ENCODE assay signal across 1 cellular context in the genomic region with DNA sequence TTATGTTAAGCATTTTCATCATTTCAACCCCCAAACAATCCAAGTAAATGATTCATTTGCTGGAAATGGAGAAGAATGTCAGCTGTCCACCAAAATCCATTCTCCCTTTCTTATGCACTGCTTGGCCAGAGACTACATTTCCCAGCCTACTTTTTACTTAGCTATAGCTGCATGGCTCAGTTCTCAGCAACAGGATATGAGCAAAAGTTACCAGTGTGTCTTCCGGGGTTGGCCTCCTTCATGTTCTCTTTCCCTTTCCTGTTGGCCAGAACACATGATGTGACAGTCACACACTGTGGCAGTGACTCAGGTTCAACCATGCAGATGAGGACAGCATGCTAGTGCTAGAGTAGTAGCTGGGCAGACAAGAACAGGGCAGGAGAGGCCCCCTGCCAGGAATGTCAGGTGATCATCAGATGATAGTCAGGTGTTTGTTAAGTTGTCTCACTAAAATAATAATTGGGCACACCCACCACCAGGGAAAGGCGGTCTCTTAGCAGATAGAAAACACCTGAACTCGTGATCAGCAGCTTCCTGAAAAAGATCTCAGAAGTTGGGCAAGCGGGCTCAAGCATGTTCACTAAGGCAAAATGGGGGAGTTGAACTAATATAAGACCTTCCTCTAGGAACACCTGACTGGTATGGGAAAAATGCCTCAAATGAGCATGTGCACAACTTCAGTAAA.
A peak's percentile ranks its signal among the peaks of the same experiment; 100 is the strongest.
TF ChIP-seq lines count a peak whose summit lies in the region.

No MANE protein-coding gene starts in this region.

TF ChIP-seq in K562, 482 proteins besides CTCF, POLR2A, EP300 and RAD21 (continued from another document and continues in another):
- TF ChIP-seq, protein P1, sequence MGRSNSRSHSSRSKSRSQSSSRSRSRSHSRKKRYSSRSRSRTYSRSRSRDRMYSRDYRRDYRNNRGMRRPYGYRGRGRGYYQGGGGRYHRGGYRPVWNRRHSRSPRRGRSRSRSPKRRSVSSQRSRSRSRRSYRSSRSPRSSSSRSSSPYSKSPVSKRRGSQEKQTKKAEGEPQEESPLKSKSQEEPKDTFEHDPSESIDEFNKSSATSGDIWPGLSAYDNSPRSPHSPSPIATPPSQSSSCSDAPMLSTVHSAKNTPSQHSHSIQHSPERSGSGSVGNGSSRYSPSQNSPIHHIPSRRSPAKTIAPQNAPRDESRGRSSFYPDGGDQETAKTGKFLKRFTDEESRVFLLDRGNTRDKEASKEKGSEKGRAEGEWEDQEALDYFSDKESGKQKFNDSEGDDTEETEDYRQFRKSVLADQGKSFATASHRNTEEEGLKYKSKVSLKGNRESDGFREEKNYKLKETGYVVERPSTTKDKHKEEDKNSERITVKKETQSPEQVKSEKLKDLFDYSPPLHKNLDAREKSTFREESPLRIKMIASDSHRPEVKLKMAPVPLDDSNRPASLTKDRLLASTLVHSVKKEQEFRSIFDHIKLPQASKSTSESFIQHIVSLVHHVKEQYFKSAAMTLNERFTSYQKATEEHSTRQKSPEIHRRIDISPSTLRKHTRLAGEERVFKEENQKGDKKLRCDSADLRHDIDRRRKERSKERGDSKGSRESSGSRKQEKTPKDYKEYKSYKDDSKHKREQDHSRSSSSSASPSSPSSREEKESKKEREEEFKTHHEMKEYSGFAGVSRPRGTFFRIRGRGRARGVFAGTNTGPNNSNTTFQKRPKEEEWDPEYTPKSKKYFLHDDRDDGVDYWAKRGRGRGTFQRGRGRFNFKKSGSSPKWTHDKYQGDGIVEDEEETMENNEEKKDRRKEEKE (IDR thresholded peaks at IDR 0.05; ENCODE audit: borderline replicate concordance in 1 of 2, control insufficient read depth in 1 of 2, low read depth in 2 of 2, low read length in 1 of 2): no peak
- TF ChIP-seq HEY1 (CRISPR knock-in tag; IDR thresholded peaks at IDR 0.05; ENCODE audit: borderline replicate concordance) (no peak), FOSL1 (tag; conservative IDR thresholded peaks at IDR 0.05) (peak; percentile 58), SAFB2 (IDR thresholded peaks at IDR 0.05; ENCODE audit: borderline replicate concordance, low read depth, low read length, severe bottlenecking) (no peak), ZC3H8 (IDR thresholded peaks at IDR 0.05) (no peak), PCBP1 (IDR thresholded peaks at IDR 0.05; ENCODE audit: low read depth, low read length, poor library complexity, severe bottlenecking) (no peak), NCOA6 (IDR thresholded peaks at IDR 0.05) (no peak), BDP1 (IDR thresholded peaks at IDR 0.05; ENCODE audit: insufficient read depth, insufficient read length) (no peak), SMAD4 (CRISPR knock-in tag; conservative IDR thresholded peaks at IDR 0.05) (no peak), HNRNPH1 (optimal IDR thresholded peaks at IDR 0.05; ENCODE audit: low read depth, low read length) (no peak), ZNF436 (CRISPR knock-in tag; IDR thresholded peaks at IDR 0.05) (no peak), ZNF384 (IDR thresholded peaks at IDR 0.05; ENCODE audit: low read depth, low read length) (no peak), ZKSCAN8 (CRISPR knock-in tag; IDR thresholded peaks at IDR 0.05) (no peak), ZNF3 (CRISPR knock-in tag; IDR thresholded peaks at IDR 0.05) (no peak), HDAC8 (tag; IDR thresholded peaks at IDR 0.05) (no peak), JUND (IDR thresholded peaks at IDR 0.05; ENCODE audit: borderline replicate concordance, low read depth, low read length) (no peak; the same call in 1 of the 2 replicates), JUND (tag; IDR thresholded peaks at IDR 0.05; ENCODE audit: borderline replicate concordance, low read depth, low read length) (0 out of 3 replicates have a peak, but pooled peaks have one; percentile 22), MCM5 (IDR thresholded peaks at IDR 0.05; ENCODE audit: low read depth) (no peak), ZNF121 (CRISPR knock-in tag; conservative IDR thresholded peaks at IDR 0.05) (no peak), CBX3 (IDR thresholded peaks at IDR 0.05; ENCODE audit: borderline replicate concordance in 1 of 2, low read length in 2 of 2) (peak in 1 of 2 experiments; percentile 30; a peak in 1 of 3 replicates), NRF1 (conservative IDR thresholded peaks at IDR 0.05 in 1 of 2, IDR thresholded peaks at IDR 0.05 in 1 of 2) (0 out of 4 replicates have a peak, but pooled peaks of 1 of the 2 experiments have one; percentile 12), ZNF263 (CRISPR knock-in tag; IDR thresholded peaks at IDR 0.05; ENCODE audit: borderline replicate concordance) (no peak), ZNF445 (CRISPR knock-in tag; IDR thresholded peaks at IDR 0.05; ENCODE audit: low read depth) (no peak), TEAD4 (IDR thresholded peaks at IDR 0.05; ENCODE audit: low read length) (no peak), TEAD4 (CRISPR knock-in tag; IDR thresholded peaks at IDR 0.05; ENCODE audit: borderline replicate concordance) (no peak), TAF9B (IDR thresholded peaks at IDR 0.05; ENCODE audit: partially characterized antibody) (no peak), PTTG1 (tag; IDR thresholded peaks at IDR 0.05; ENCODE audit: low read depth) (no peak), ZNF780A (CRISPR knock-in tag; IDR thresholded peaks at IDR 0.05) (no peak), CXXC5 (CRISPR knock-in tag; IDR thresholded peaks at IDR 0.05) (no peak), ZNF165 (CRISPR knock-in tag; IDR thresholded peaks at IDR 0.05; ENCODE audit: borderline replicate concordance) (no peak), KLF13 (tag; IDR thresholded peaks at IDR 0.05; ENCODE audit: borderline replicate concordance, low read depth) (no peak), TBP (optimal IDR thresholded peaks at IDR 0.05; ENCODE audit: low read depth, low read length) (peak; percentile 76), EGR1 (conservative IDR thresholded peaks at IDR 0.05) (no peak), GABPA (tag; conservative IDR thresholded peaks at IDR 0.05; ENCODE audit: low read depth) (peak; percentile 85), BMI1 (IDR thresholded peaks at IDR 0.05; ENCODE audit: low read length) (no peak), EHMT2 (IDR thresholded peaks at IDR 0.05) (peak; percentile 41; the same call in 1 of the 2 replicates), ZNF778 (CRISPR knock-in tag; IDR thresholded peaks at IDR 0.05) (no peak), SETDB1 (IDR thresholded peaks at IDR 0.05; ENCODE audit: low read length) (no peak), ZC3H4 (CRISPR knock-in tag; IDR thresholded peaks at IDR 0.05; ENCODE audit: borderline replicate concordance) (no peak), ZNF41 (CRISPR knock-in tag; conservative IDR thresholded peaks at IDR 0.05) (no peak), TOE1 (IDR thresholded peaks at IDR 0.05; ENCODE audit: borderline replicate concordance) (no peak), TOE1 (CRISPR knock-in tag; IDR thresholded peaks at IDR 0.05; ENCODE audit: borderline replicate concordance, low read depth) (no peak), ZNF668 (CRISPR knock-in tag; IDR thresholded peaks at IDR 0.05) (no peak)
- TF ChIP-seq, protein P2, sequence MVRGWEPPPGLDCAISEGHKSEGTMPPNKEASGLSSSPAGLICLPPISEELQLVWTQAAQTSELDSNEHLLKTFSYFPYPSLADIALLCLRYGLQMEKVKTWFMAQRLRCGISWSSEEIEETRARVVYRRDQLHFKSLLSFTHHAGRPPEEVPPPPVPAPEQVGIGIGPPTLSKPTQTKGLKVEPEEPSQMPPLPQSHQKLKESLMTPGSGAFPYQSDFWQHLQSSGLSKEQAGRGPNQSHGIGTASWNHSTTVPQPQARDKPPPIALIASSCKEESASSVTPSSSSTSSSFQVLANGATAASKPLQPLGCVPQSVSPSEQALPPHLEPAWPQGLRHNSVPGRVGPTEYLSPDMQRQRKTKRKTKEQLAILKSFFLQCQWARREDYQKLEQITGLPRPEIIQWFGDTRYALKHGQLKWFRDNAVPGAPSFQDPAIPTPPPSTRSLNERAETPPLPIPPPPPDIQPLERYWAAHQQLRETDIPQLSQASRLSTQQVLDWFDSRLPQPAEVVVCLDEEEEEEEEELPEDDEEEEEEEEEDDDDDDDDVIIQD (CRISPR knock-in tag; IDR thresholded peaks at IDR 0.05): no peak
- TF ChIP-seq, protein P3, sequence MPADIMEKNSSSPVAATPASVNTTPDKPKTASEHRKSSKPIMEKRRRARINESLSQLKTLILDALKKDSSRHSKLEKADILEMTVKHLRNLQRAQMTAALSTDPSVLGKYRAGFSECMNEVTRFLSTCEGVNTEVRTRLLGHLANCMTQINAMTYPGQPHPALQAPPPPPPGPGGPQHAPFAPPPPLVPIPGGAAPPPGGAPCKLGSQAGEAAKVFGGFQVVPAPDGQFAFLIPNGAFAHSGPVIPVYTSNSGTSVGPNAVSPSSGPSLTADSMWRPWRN (IDR thresholded peaks at IDR 0.05; ENCODE audit: low read depth): no peak
- TF ChIP-seq, protein P4, sequence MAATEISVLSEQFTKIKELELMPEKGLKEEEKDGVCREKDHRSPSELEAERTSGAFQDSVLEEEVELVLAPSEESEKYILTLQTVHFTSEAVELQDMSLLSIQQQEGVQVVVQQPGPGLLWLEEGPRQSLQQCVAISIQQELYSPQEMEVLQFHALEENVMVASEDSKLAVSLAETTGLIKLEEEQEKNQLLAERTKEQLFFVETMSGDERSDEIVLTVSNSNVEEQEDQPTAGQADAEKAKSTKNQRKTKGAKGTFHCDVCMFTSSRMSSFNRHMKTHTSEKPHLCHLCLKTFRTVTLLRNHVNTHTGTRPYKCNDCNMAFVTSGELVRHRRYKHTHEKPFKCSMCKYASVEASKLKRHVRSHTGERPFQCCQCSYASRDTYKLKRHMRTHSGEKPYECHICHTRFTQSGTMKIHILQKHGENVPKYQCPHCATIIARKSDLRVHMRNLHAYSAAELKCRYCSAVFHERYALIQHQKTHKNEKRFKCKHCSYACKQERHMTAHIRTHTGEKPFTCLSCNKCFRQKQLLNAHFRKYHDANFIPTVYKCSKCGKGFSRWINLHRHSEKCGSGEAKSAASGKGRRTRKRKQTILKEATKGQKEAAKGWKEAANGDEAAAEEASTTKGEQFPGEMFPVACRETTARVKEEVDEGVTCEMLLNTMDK (IDR thresholded peaks at IDR 0.05; ENCODE audit: borderline replicate concordance, insufficient read depth, low read depth, low read length, poor library complexity, severe bottlenecking): no peak
- TF ChIP-seq, protein P5, sequence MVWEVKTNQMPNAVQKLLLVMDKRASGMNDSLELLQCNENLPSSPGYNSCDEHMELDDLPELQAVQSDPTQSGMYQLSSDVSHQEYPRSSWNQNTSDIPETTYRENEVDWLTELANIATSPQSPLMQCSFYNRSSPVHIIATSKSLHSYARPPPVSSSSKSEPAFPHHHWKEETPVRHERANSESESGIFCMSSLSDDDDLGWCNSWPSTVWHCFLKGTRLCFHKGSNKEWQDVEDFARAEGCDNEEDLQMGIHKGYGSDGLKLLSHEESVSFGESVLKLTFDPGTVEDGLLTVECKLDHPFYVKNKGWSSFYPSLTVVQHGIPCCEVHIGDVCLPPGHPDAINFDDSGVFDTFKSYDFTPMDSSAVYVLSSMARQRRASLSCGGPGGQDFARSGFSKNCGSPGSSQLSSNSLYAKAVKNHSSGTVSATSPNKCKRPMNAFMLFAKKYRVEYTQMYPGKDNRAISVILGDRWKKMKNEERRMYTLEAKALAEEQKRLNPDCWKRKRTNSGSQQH (CRISPR knock-in tag; IDR thresholded peaks at IDR 0.05): no peak
- TF ChIP-seq, protein P6, sequence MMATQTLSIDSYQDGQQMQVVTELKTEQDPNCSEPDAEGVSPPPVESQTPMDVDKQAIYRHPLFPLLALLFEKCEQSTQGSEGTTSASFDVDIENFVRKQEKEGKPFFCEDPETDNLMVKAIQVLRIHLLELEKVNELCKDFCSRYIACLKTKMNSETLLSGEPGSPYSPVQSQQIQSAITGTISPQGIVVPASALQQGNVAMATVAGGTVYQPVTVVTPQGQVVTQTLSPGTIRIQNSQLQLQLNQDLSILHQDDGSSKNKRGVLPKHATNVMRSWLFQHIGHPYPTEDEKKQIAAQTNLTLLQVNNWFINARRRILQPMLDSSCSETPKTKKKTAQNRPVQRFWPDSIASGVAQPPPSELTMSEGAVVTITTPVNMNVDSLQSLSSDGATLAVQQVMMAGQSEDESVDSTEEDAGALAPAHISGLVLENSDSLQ (IDR thresholded peaks at IDR 0.05): peak; percentile 68
- TF ChIP-seq, protein P7, sequence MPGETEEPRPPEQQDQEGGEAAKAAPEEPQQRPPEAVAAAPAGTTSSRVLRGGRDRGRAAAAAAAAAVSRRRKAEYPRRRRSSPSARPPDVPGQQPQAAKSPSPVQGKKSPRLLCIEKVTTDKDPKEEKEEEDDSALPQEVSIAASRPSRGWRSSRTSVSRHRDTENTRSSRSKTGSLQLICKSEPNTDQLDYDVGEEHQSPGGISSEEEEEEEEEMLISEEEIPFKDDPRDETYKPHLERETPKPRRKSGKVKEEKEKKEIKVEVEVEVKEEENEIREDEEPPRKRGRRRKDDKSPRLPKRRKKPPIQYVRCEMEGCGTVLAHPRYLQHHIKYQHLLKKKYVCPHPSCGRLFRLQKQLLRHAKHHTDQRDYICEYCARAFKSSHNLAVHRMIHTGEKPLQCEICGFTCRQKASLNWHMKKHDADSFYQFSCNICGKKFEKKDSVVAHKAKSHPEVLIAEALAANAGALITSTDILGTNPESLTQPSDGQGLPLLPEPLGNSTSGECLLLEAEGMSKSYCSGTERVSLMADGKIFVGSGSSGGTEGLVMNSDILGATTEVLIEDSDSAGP (CRISPR knock-in tag; IDR thresholded peaks at IDR 0.05): no peak
- TF ChIP-seq, protein P8, sequence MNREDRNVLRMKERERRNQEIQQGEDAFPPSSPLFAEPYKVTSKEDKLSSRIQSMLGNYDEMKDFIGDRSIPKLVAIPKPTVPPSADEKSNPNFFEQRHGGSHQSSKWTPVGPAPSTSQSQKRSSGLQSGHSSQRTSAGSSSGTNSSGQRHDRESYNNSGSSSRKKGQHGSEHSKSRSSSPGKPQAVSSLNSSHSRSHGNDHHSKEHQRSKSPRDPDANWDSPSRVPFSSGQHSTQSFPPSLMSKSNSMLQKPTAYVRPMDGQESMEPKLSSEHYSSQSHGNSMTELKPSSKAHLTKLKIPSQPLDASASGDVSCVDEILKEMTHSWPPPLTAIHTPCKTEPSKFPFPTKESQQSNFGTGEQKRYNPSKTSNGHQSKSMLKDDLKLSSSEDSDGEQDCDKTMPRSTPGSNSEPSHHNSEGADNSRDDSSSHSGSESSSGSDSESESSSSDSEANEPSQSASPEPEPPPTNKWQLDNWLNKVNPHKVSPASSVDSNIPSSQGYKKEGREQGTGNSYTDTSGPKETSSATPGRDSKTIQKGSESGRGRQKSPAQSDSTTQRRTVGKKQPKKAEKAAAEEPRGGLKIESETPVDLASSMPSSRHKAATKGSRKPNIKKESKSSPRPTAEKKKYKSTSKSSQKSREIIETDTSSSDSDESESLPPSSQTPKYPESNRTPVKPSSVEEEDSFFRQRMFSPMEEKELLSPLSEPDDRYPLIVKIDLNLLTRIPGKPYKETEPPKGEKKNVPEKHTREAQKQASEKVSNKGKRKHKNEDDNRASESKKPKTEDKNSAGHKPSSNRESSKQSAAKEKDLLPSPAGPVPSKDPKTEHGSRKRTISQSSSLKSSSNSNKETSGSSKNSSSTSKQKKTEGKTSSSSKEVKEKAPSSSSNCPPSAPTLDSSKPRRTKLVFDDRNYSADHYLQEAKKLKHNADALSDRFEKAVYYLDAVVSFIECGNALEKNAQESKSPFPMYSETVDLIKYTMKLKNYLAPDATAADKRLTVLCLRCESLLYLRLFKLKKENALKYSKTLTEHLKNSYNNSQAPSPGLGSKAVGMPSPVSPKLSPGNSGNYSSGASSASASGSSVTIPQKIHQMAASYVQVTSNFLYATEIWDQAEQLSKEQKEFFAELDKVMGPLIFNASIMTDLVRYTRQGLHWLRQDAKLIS (CRISPR knock-in tag; IDR thresholded peaks at IDR 0.05): no peak
- TF ChIP-seq, protein P9, sequence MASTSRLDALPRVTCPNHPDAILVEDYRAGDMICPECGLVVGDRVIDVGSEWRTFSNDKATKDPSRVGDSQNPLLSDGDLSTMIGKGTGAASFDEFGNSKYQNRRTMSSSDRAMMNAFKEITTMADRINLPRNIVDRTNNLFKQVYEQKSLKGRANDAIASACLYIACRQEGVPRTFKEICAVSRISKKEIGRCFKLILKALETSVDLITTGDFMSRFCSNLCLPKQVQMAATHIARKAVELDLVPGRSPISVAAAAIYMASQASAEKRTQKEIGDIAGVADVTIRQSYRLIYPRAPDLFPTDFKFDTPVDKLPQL (IDR thresholded peaks at IDR 0.05; ENCODE audit: extremely low read depth, insufficient read length): peak; percentile 55
